1 cellular context compared by ENCODE assay signal in genomic region chr14:75050852-75051555, GRCh38.
A peak's percentile ranks its signal among the peaks of the same experiment; 100 is the strongest.
TF ChIP-seq lines count a peak whose summit lies in the region.

MLH3 (minus strand) TSS chr14:75051467; CDS start chr14:75049655, 1,812 bp downstream.

TF ChIP-seq in K562, 482 proteins besides CTCF, POLR2A, EP300 and RAD21 (continued from another document and continues in another):
- TF ChIP-seq USF2 (CRISPR knock-in tag; IDR thresholded peaks at IDR 0.05), result 0 out of 2 replicates have a peak, but pooled peaks have one; percentile 10
- TF ChIP-seq SNIP1 (IDR thresholded peaks at IDR 0.05; ENCODE audit: low read depth), result peak; percentile 41; the same call in 1 of the 2 replicates
- TF ChIP-seq SMAD2 (IDR thresholded peaks at IDR 0.05; ENCODE audit: low read depth, low read length), result no peak
- TF ChIP-seq HEY1 (CRISPR knock-in tag; IDR thresholded peaks at IDR 0.05; ENCODE audit: borderline replicate concordance), result no peak
- no peak for TF ChIP-seq ETV6 (IDR thresholded peaks at IDR 0.05; ENCODE audit: borderline replicate concordance in 1 of 2, low read depth in 2 of 2, low read length in 1 of 2)
- TF ChIP-seq ETV6 (CRISPR knock-in tag; IDR thresholded peaks at IDR 0.05; ENCODE audit: borderline replicate concordance), result no peak
- peak; percentile 28 for TF ChIP-seq TBP (optimal IDR thresholded peaks at IDR 0.05; ENCODE audit: low read depth, low read length)
- no peak for TF ChIP-seq XRCC3 (IDR thresholded peaks at IDR 0.05)
- no peak for TF ChIP-seq HDAC2 (IDR thresholded peaks at IDR 0.05)
- TF ChIP-seq RAD51 (IDR thresholded peaks at IDR 0.05; ENCODE audit: borderline replicate concordance, low read depth), result no peak
- no peak for TF ChIP-seq ZNF407 (IDR thresholded peaks at IDR 0.05; ENCODE audit: low read depth)
- TF ChIP-seq RB1 (IDR thresholded peaks at IDR 0.05; ENCODE audit: low read depth), result peak; percentile 56
- no peak for TF ChIP-seq GATA2 (CRISPR knock-in tag; IDR thresholded peaks at IDR 0.05)
- no peak for TF ChIP-seq ZNF282 (CRISPR knock-in tag; IDR thresholded peaks at IDR 0.05)
- no peak for TF ChIP-seq HOXB6 (CRISPR knock-in tag; IDR thresholded peaks at IDR 0.05; ENCODE audit: borderline replicate concordance)
- no peak for TF ChIP-seq REST (CRISPR knock-in tag; IDR thresholded peaks at IDR 0.05; ENCODE audit: low read depth)
- no peak for TF ChIP-seq MYBL2 (IDR thresholded peaks at IDR 0.05; ENCODE audit: low read depth)
- TF ChIP-seq MYBL2 (CRISPR knock-in tag; IDR thresholded peaks at IDR 0.05; ENCODE audit: borderline replicate concordance), result no peak
- TF ChIP-seq E2F8 (IDR thresholded peaks at IDR 0.05; ENCODE audit: low read depth, partially characterized antibody), result no peak
- TF ChIP-seq VEZF1 (CRISPR knock-in tag; IDR thresholded peaks at IDR 0.05), result peak; percentile 34; the same call in 1 of the 2 replicates
- no peak for TF ChIP-seq CREB5 (CRISPR knock-in tag; IDR thresholded peaks at IDR 0.05)
- TF ChIP-seq ZNF212 (CRISPR knock-in tag; IDR thresholded peaks at IDR 0.05), result no peak
- no peak for TF ChIP-seq ZNF280B (CRISPR knock-in tag; IDR thresholded peaks at IDR 0.05)
- no peak for TF ChIP-seq TAF1 (IDR thresholded peaks at IDR 0.05; ENCODE audit: control insufficient read depth, extremely low read depth, insufficient read depth, low read length, severe bottlenecking)
- TF ChIP-seq NR2F6 (CRISPR knock-in tag; IDR thresholded peaks at IDR 0.05), result no peak
- TF ChIP-seq ASH1L (IDR thresholded peaks at IDR 0.05; ENCODE audit: borderline replicate concordance, low read depth, partially characterized antibody), result no peak
- no peak for TF ChIP-seq CHAMP1 (IDR thresholded peaks at IDR 0.05)
- TF ChIP-seq GTF2E2 (tag; IDR thresholded peaks at IDR 0.05), result no peak
- TF ChIP-seq JUN (IDR thresholded peaks at IDR 0.05; ENCODE audit: borderline replicate concordance, low read depth, low read length), result peak; percentile 29; the same call in 1 of the 2 replicates
- TF ChIP-seq JUN (CRISPR knock-in tag; IDR thresholded peaks at IDR 0.05; ENCODE audit: borderline replicate concordance), result no peak
- TF ChIP-seq IFI16 (CRISPR knock-in tag; IDR thresholded peaks at IDR 0.05), result no peak
- 0 out of 2 replicates have a peak, but pooled peaks have one; percentile 16 for TF ChIP-seq ZNF41 (CRISPR knock-in tag; conservative IDR thresholded peaks at IDR 0.05)
- 0 out of 2 replicates have a peak, but pooled peaks have one; percentile 43 for TF ChIP-seq ATF7 (IDR thresholded peaks at IDR 0.05)
- TF ChIP-seq CHD2 (IDR thresholded peaks at IDR 0.05; ENCODE audit: low read depth, low read length), result no peak
- TF ChIP-seq TEAD4 (IDR thresholded peaks at IDR 0.05; ENCODE audit: low read length), result no peak
- TF ChIP-seq TEAD4 (CRISPR knock-in tag; IDR thresholded peaks at IDR 0.05; ENCODE audit: borderline replicate concordance), result no peak
- TF ChIP-seq PML (IDR thresholded peaks at IDR 0.05; ENCODE audit: low read length), result no peak
- no peak for TF ChIP-seq ZNF274 (IDR thresholded peaks at IDR 0.05; ENCODE audit: borderline replicate concordance, low read depth, low read length)
- TF ChIP-seq TEAD2 (tag; IDR thresholded peaks at IDR 0.05), result no peak
